20 cellular contexts compared by ENCODE assay signal in genomic region chr3:160763073-160763472, GRCh38.
"Had no signal": no experiment of that assay in that cellular context is flagged by ENCODE, and none has a peak within 500 bp of the region (broad histone marks: within the 10 kb centered on the region; RNA-seq: fewer than 3 reads in every experiment).

No MANE protein-coding gene starts in this region.

- H3K9me3 ChIP-seq: esophagus muscularis mucosa, heart right ventricle, left lung, lower lobe of right lung, mucosa of descending colon had no signal

- H3K36me3 Mint-ChIP-seq: mesothelial cell of epicardium had no signal

- H3K4me1 ChIP-seq: foreskin keratinocyte, left lung had no signal

- H3K27ac ChIP-seq: coronary artery, esophagus muscularis mucosa, foreskin keratinocyte, heart right ventricle, left lung, lower lobe of right lung had no signal

- ATAC-seq: foreskin keratinocyte; heart right ventricle; left cardiac atrium; left lung; left ventricle myocardium superior; lower lobe of right lung; mucosa of descending colon; naive thymus-derived CD8-positive, alpha-beta T cell had no signal

- H3K4me3 ChIP-seq: coronary artery, dorsolateral prefrontal cortex, esophagus muscularis mucosa, heart right ventricle, left lung, lower lobe of right lung, mucosa of descending colon had no signal

- H3K27me3 ChIP-seq: dorsolateral prefrontal cortex, esophagus muscularis mucosa, heart right ventricle, left lung had no signal

- H3K27ac Mint-ChIP-seq: mesothelial cell of epicardium had no signal

- DNase-seq: dermis blood vessel endothelial cell; dorsolateral prefrontal cortex; effector CD4-positive, alpha-beta T cell; effector memory CD4-positive, alpha-beta T cell; foreskin keratinocyte; glutamatergic neuron; head of caudate nucleus; heart right ventricle; hippocampal formation; left cardiac atrium; left lung; left ventricle myocardium superior; lower lobe of right lung; mesenchymal stem cell; mucosa of descending colon; naive B cell; naive thymus-derived CD8-positive, alpha-beta T cell had no signal

- H3K36me3 ChIP-seq: esophagus muscularis mucosa, heart right ventricle, left lung, lower lobe of right lung had no signal

- H3K9me3 Mint-ChIP-seq: mesothelial cell of epicardium, naive B cell had no signal

- H3K4me3 Mint-ChIP-seq: mesothelial cell of epicardium; naive thymus-derived CD8-positive, alpha-beta T cell had no signal
